Comparison of ENCODE assay signal across 8 cellular contexts in genomic region chr7:102758227-102758626, GRCh38. TPM values are rescaled to one million over a fixed set of nuclear protein-coding genes. Genes with fewer than 3 reads are reported as not detected.
A peak's percentile ranks its signal among the peaks of the same experiment; 100 is the strongest.
DNase-seq lines count a peak whose midpoint lies in the region; ATAC-seq, FAIRE-seq and TF ChIP-seq lines count a peak whose summit lies in the region.
"Not testable (repeated sequence)": the region's sequence is repeated elsewhere in the genome, so short reads cannot be mapped to it uniquely, and the experiment has no call there.

No MANE protein-coding gene starts in this region.

- intact Hi-C loops in OCI-LY7 (cut with micrococcal nuclease; ENCODE audit: unreplicated experiment); GM12878 (cut with micrococcal nuclease; ENCODE audit: unreplicated experiment); right lobe of liver (cut with DNase I): not testable (repeated sequence)

- DNase-seq in AG10803 (ENCODE audit: low read depth) = peak; percentile 5
- DNase-seq in GM06990 (ENCODE audit: extremely low read depth, insufficient read length); OCI-LY7 (ENCODE audit: low spot score); GM12878 (ENCODE audit: low read depth, low spot score); right lobe of liver: not testable (repeated sequence)
- DNase-seq in LoVo (ENCODE audit: low spot score) = peak; percentile 13
- peak; percentile 23 for DNase-seq in fibroblast of pulmonary artery (ENCODE audit: low read depth)

- H4K20me1 ChIP-seq in OCI-LY7 (ENCODE audit: insufficient read depth, low read length); GM12878 (ENCODE audit: control insufficient read depth, insufficient read depth): not testable (repeated sequence)

- H3K4me3 ChIP-seq in AG10803 (ENCODE audit: low read length); GM06990 (replicated peaks; ENCODE audit: low read depth, low read length); OCI-LY7 (ENCODE audit: low read depth, low read length, poor library complexity, severe bottlenecking); GM12878; fibroblast of pulmonary artery (replicated peaks; ENCODE audit: low read depth, low read length); right lobe of liver; parathyroid adenoma (ENCODE audit: low read depth, low read length): not testable (repeated sequence)

- 0 out of 3 replicates have a peak, but pooled peaks have one; percentile 32 for ATAC-seq in GM12878
- ATAC-seq in right lobe of liver = peak; percentile 41 to 65 (median 57)

- H3K79me2 ChIP-seq in OCI-LY7 (ENCODE audit: insufficient read depth, low read depth, low read length); GM12878 (ENCODE audit: control insufficient read depth, insufficient read depth, low read length); parathyroid adenoma: not testable (repeated sequence)

- H3K9me2 ChIP-seq in OCI-LY7 (ENCODE audit: insufficient read depth, low read length) = not testable (repeated sequence)

- not testable (repeated sequence) for H3K4me1 ChIP-seq in OCI-LY7 (ENCODE audit: insufficient read depth, low read length, poor library complexity, severe bottlenecking); GM12878 (ENCODE audit: control insufficient read depth, insufficient read depth, low read length); right lobe of liver; parathyroid adenoma

- H2AFZ ChIP-seq in OCI-LY7 (ENCODE audit: low read length); GM12878 (ENCODE audit: control insufficient read depth, low read depth, low read length); parathyroid adenoma: not testable (repeated sequence)

- H3K9ac ChIP-seq in GM12878 (ENCODE audit: control insufficient read depth, insufficient read depth, low read length); parathyroid adenoma: not testable (repeated sequence)

- BruUV-seq in OCI-LY7 (replicated peaks; lab: Mats Ljungman, UMichigan); GM12878 (replicated peaks; lab: Mats Ljungman, UMichigan): not testable (repeated sequence)

- TF ChIP-seq POLR2A in GM12878 (IDR thresholded peaks at IDR 0.05; ENCODE audit: low read depth, low read length); right lobe of liver (IDR thresholded peaks at IDR 0.05): not testable (repeated sequence)

- SMC1A ChIA-PET in GM12878 (lab: Charles Lee; ENCODE audit: uncharacterized antibody, unreplicated experiment) = interaction anchor here (0.7 to 1.6 kb wide), 3 partner anchors 300 to 308 kb away, joined by 4 to 16 read pairs (median 7); no protein-coding TSS in a partner anchor

- TF ChIP-seq RAD21 in GM12878 (IDR thresholded peaks at IDR 0.05; ENCODE audit: insufficient read depth, low read depth, low read length) = 0 out of 2 replicates have a peak, but pooled peaks have one; percentile 14

- not testable (repeated sequence) for TF ChIP-seq EP300 in GM12878 (IDR thresholded peaks at IDR 0.05; ENCODE audit: borderline replicate concordance in 1 of 2, control insufficient read depth in 1 of 2, low read depth in 2 of 2, low read length in 2 of 2)

- CTCF ChIA-PET in OCI-LY7 (lab: Charles Lee; ENCODE audit: unreplicated experiment) = not testable (repeated sequence)
- CTCF ChIA-PET in GM12878 (lab: Yijun Ruan, JAX) = interaction anchor here (1.7 to 1.8 kb wide), 2 partner anchors 304 to 308 kb away, joined by 10 to 22 read pairs; no protein-coding TSS in a partner anchor

- RAD21 ChIA-PET in GM12878 (lab: Charles Lee; ENCODE audit: unreplicated experiment) = interaction anchor here (0.6 to 1.7 kb wide), 12 partner anchors 10 to 815 kb away, joined by 3 to 41 read pairs (median 5); partner anchors contain the start of genes ARMC10, FAM185A and FBXL13

- POLR2A ChIA-PET in OCI-LY7 (lab: Charles Lee) = interaction anchor here (0.6 kb wide), 1 partner anchor 648 kb away, joined by 3 read pairs; no protein-coding TSS in a partner anchor
- POLR2A ChIA-PET in GM12878 (lab: Charles Lee) = interaction anchor here (0.6 kb wide), 4 partner anchors 64 to 593 kb away, joined by 3 to 5 read pairs (median 4); no protein-coding TSS in a partner anchor

- TF ChIP-seq CTCF in AG10803 (conservative IDR thresholded peaks at IDR 0.05; ENCODE audit: low read length) (peak; percentile 25; the same call in 1 of the 2 replicates), GM06990 (IDR thresholded peaks at IDR 0.05; ENCODE audit: insufficient read depth, low read length, poor library complexity, severe bottlenecking) (peak; percentile 14), OCI-LY7 (conservative IDR thresholded peaks at IDR 0.05; ENCODE audit: low read length) (peak; percentile 65), GM12878 (IDR thresholded peaks at IDR 0.05 in 2 of 3, conservative IDR thresholded peaks at IDR 0.05 in 1 of 3; ENCODE audit: control insufficient read depth in 2 of 3, extremely low read depth in 1 of 3, insufficient read depth in 1 of 3, low read depth in 3 of 3, low read length in 3 of 3) (0 out of 6 replicates have a peak, but pooled peaks of 1 of the 3 experiments have one; percentile 9), fibroblast of pulmonary artery (IDR thresholded peaks at IDR 0.05; ENCODE audit: low read length, missing control alignments) (peak; percentile 13), right lobe of liver (IDR thresholded peaks at IDR 0.05) (peak; percentile 14 to 38 (median 34)), parathyroid adenoma (IDR thresholded peaks at IDR 0.05) (peak; percentile 23)

- not testable (repeated sequence) for H3K27me3 ChIP-seq in GM06990 (replicated peaks; ENCODE audit: control insufficient read depth, insufficient read depth, low read length); GM12878 (replicated peaks in 1 of 2; ENCODE audit: control insufficient read depth in 2 of 2, insufficient read depth in 2 of 2, low read length in 1 of 2); right lobe of liver; parathyroid adenoma (ENCODE audit: control insufficient read depth, insufficient read depth, low read length)

- peak; percentile 73 for FAIRE-seq in GM12878 (lab: Jason Lieb, UNC)

- H3K27ac ChIP-seq in OCI-LY7 (ENCODE audit: low read depth, low read length, poor library complexity, severe bottlenecking); GM12878 (ENCODE audit: control insufficient read depth, insufficient read depth); right lobe of liver; parathyroid adenoma: not testable (repeated sequence)

- in situ Hi-C loops in GM12878 (cut with MboI) = loop anchor here (5.0 kb wide), 1 partner anchor 304 kb away; no protein-coding TSS in a partner anchor

- 0% methylated on average over 1 of the region's 1 CpG for WGBS in GM12878 (ENCODE audit: insufficient coverage, insufficient replicate concordance, low lambda C conversion rate, missing lambda C conversion rate)
- WGBS in right lobe of liver (ENCODE audit: insufficient coverage, low coverage, low lambda C conversion rate, missing lambda C conversion rate) = 33% methylated on average over 1 of the region's 1 CpG

- H3K36me3 ChIP-seq in GM06990 (ENCODE audit: control insufficient read depth, insufficient read depth, low read length); OCI-LY7 (ENCODE audit: insufficient read depth, low read length); GM12878 (ENCODE audit: control insufficient read depth in 2 of 2, insufficient read depth in 2 of 2, low read length in 1 of 2); right lobe of liver; parathyroid adenoma (ENCODE audit: control insufficient read depth, insufficient read depth, low read length): not testable (repeated sequence)

- H3K4me2 ChIP-seq in OCI-LY7 (ENCODE audit: low read length); GM12878 (ENCODE audit: control insufficient read depth, insufficient read depth); parathyroid adenoma (ENCODE audit: low read length): not testable (repeated sequence)

- H3K9me3 ChIP-seq in OCI-LY7 (ENCODE audit: low read length); GM12878 (replicated peaks; ENCODE audit: control insufficient read depth, insufficient read depth, low read length); right lobe of liver; parathyroid adenoma (ENCODE audit: control insufficient read depth, low read length): not testable (repeated sequence)

TF ChIP-seq in GM12878, 131 proteins besides CTCF, POLR2A, EP300 and RAD21 (continues in another document):
- TF ChIP-seq SMC3 (IDR thresholded peaks at IDR 0.05; ENCODE audit: borderline replicate concordance, low read length) = 0 out of 2 replicates have a peak, but pooled peaks have one; percentile 9

RNA-seq across cellular contexts. Expression of gene FAM185A, which starts 9.4 kb away (rescaled TPM):
- total RNA-seq in OCI-LY7 (2014; rRNA removed; shearing (Covaris generic)) = 7.4 and 10.3 TPM in 2 replicates
- total RNA-seq in OCI-LY7 (2022) (10.4 and 10.6 TPM in 2 replicates), GM12878 (2014; rRNA removed) (12.8 and 14.9 TPM in 2 replicates), GM12878 (2014; rRNA removed; fragmentation: Illumina TruSeq; extraction: Trizol) (7.8 and 11.6 TPM in 2 replicates), GM12878 (2021) (8.0 and 10.3 TPM in 2 replicates), right lobe of liver (10 to 100 TPM in 2 of 6 experiments, 1 to 10 TPM in 4; 6.4 to 13.5 (median 8.4) TPM)
- 47.0 and 52.3 TPM in 2 replicates for total RNA-seq in GM12878 (2013; cell fraction: nucleolus; rRNA removed)
- polyA plus RNA-seq in GM12878 (2011; ENCODE audit: low read depth) = 2.5 TPM
- polyA plus RNA-seq in GM12878 (2011; rRNA removed) (9.1 and 14.5 TPM in 2 replicates), GM12878 (2014; fragmentation: Illumina TruSeq; extraction: Trizol) (7.1 and 12.7 TPM in 2 replicates), GM12878 (2014; fragmentation: Nextera tagmentation; extraction: Ambion mirVana) (1 to 10 TPM; 1.9 to 2.2 TPM), GM12878 (2014; rRNA removed) (9.6 TPM in 2 replicates), GM12878 (2016; fragmentation: Nextera tagmentation; extraction: Ambion mirVana) (10 to 100 TPM in 1 of 2 experiments, 1 to 10 TPM in 1; 9.7 to 10.7 TPM)
- 5.3 and 8.6 TPM in 2 replicates for polyA plus RNA-seq in GM12878 (2011; cell fraction: cytosol; rRNA removed)
- 12.7 and 18.3 TPM in 2 replicates for polyA plus RNA-seq in GM12878 (2011; cell fraction: nucleus; rRNA removed)
- 4.5 and 4.7 TPM in 2 replicates for polyA plus RNA-seq in GM12878 (2012)
- 8.0 and 10.4 TPM in 2 replicates for polyA minus RNA-seq in GM12878 (2011; rRNA and poly(A)+ RNA removed)
- 2.6 and 2.9 TPM in 2 replicates for polyA minus RNA-seq in GM12878 (2011; cell fraction: cytosol; rRNA and poly(A)+ RNA removed)
- 18.7 and 37.0 TPM in 2 replicates for polyA minus RNA-seq in GM12878 (2011; cell fraction: nucleus; rRNA and poly(A)+ RNA removed)
